Comparison of ENCODE assay signal across 13 cellular contexts in genomic region chr16:54932737-54933254, GRCh38. TPM values are rescaled to one million over a fixed set of nuclear protein-coding genes. Genes with fewer than 3 reads are reported as not detected.
DNase-seq lines count a peak whose midpoint lies in the region; ATAC-seq and TF ChIP-seq lines count a peak whose summit lies in the region.
"Had no signal": no experiment of that assay in that cellular context is flagged by ENCODE, and none has a peak within 500 bp of the region (broad histone marks: within the 10 kb centered on the region; RNA-seq: fewer than 3 reads in every experiment).

No MANE protein-coding gene starts in this region.

- H3K27ac ChIP-seq in BLaER1 (no peak overlapping the region), neural cell (ENCODE audit: low read length) (no peak overlapping the region)
- H3K27ac ChIP-seq: HL-60 had no signal

- no peaks in the 10 kb centered on the region for H3K79me2 ChIP-seq in neural cell (replicated peaks; ENCODE audit: insufficient read depth, low read length)

- H3K9me3 Mint-ChIP-seq in endothelial cell (ENCODE audit: unreplicated experiment) (no peaks in the 10 kb centered on the region), CD14-positive monocyte (peaks cover 6 to 65% (median 31%) of the 10 kb centered on the region in 7 donors)

- H3K27ac Mint-ChIP-seq in endothelial cell (ENCODE audit: unreplicated experiment) (no peak overlapping the region), CD14-positive monocyte (no peak overlapping the region)

- H3K4me2 ChIP-seq in BLaER1 (0 out of 2 replicates have a peak overlapping the region, but pooled peaks have one; percentile 15), neural cell (ENCODE audit: low read length) (no peak overlapping the region)

- peaks cover 33% of the 10 kb centered on the region for H3K27me3 Mint-ChIP-seq in endothelial cell (ENCODE audit: unreplicated experiment)
- H3K27me3 Mint-ChIP-seq in CD14-positive monocyte (ENCODE audit: low read depth in 3 of 3) = peaks cover 77 to 91% (median 86%) of the 10 kb centered on the region in 3 donors

- peaks cover 34% of the 10 kb centered on the region for H3K4me1 Mint-ChIP-seq in endothelial cell (ENCODE audit: unreplicated experiment)
- peaks cover 49% of the 10 kb centered on the region for H3K4me1 Mint-ChIP-seq in CD14-positive monocyte

- intact Hi-C loops in CD14-positive monocyte (cut with micrococcal nuclease) = loop anchor here in 1 of 2 donors (10.0 kb wide), 1 partner anchor 1228 kb away; the partner anchor contains the start of genes FTO and RPGRIP1L

- H3K4me3 Mint-ChIP-seq in endothelial cell (ENCODE audit: unreplicated experiment) = peak overlapping the region; percentile 82
- peak overlapping the region in 1 of 2 donors; percentile 86 for H3K4me3 Mint-ChIP-seq in CD14-positive monocyte

- H3K9ac ChIP-seq in BLaER1 = no peak overlapping the region
- H3K9ac ChIP-seq in neural cell (ENCODE audit: low read length) = no peak overlapping the region

- DNase-seq in HFF-Myc (ENCODE audit: extremely low read depth, low read depth) = no peak
- DNase-seq in endothelial cell (ENCODE audit: low spot score) = peak; percentile 41
- DNase-seq in RPMI8226 = no peak
- DNase-seq in COLO668 (lab: John Stamatoyannopoulos, UW; ENCODE audit: unreplicated experiment) = no peak
- no peak for DNase-seq in CD14-positive monocyte (ENCODE audit: low spot score)
- DNase-seq: activated CD4-positive, CD25-positive, alpha-beta regulatory T cell; NCI-H510A; stimulated activated CD4-positive, alpha-beta T cell treated with anti-CD3 and anti-CD28 coated beads, Interleukin-4, amount 100 ng/mL, for 24 hours had no signal

- H4K20me1 ChIP-seq in BLaER1 (peaks cover 67% of the 10 kb centered on the region), neural cell (ENCODE audit: insufficient read depth) (no peaks in the 10 kb centered on the region)

- TF ChIP-seq CTCF in HFF-Myc (IDR thresholded peaks at IDR 0.05; ENCODE audit: low read depth, low read length, missing control alignments) (peak; percentile 7), endothelial cell (IDR thresholded peaks at IDR 0.05; ENCODE audit: unreplicated experiment) (no peak), neural cell (IDR thresholded peaks at IDR 0.05; ENCODE audit: poor library complexity, severe bottlenecking) (no peak), CD14-positive monocyte (IDR thresholded peaks at IDR 0.05) (no peak)

- H3K9me3 ChIP-seq in BLaER1 (peaks cover 15% of the 10 kb centered on the region), neural cell (ENCODE audit: low read length) (no peaks in the 10 kb centered on the region)

- H3K4me1 ChIP-seq in BLaER1 = peaks cover 42% of the 10 kb centered on the region

- no peaks in the 10 kb centered on the region for H3K9me2 ChIP-seq in neural cell (ENCODE audit: insufficient read depth, low read length)

- H3K36me3 Mint-ChIP-seq in endothelial cell (ENCODE audit: low read depth, unreplicated experiment) (no peaks in the 10 kb centered on the region), CD14-positive monocyte (peaks cover 22 to 29% of the 10 kb centered on the region in 2 donors)

- no peak overlapping the region for H2AFZ ChIP-seq in neural cell (ENCODE audit: low read depth, low read length)

- H3K4me3 ChIP-seq in BLaER1 = peak overlapping the region; percentile 17; the same call in 1 of the 2 replicates
- peak overlapping the region; percentile 82 for H3K4me3 ChIP-seq in HFF-Myc (replicated peaks; ENCODE audit: low read depth, low read length)
- H3K4me3 ChIP-seq in neural cell (ENCODE audit: low read length) = no peak overlapping the region

- peaks cover 3% of the 10 kb centered on the region for H3F3A ChIP-seq in neural cell (ENCODE audit: insufficient read depth, low read length, poor library complexity, severe bottlenecking)

- no peak for TF ChIP-seq EP300 in neural cell (conservative IDR thresholded peaks at IDR 0.05; ENCODE audit: poor library complexity, severe bottlenecking)

- no peak for TF ChIP-seq RAD21 in neural cell (conservative IDR thresholded peaks at IDR 0.05)

- H3K27me3 ChIP-seq in BLaER1 = peaks cover 86% of the 10 kb centered on the region
- H3K27me3 ChIP-seq in neural cell (ENCODE audit: insufficient read depth, low read depth, low read length) = peaks cover 89% of the 10 kb centered on the region

- H3K36me3 ChIP-seq in BLaER1 (no peaks in the 10 kb centered on the region), neural cell (ENCODE audit: insufficient read depth, low read length) (no peaks in the 10 kb centered on the region)

- ATAC-seq in GM18873 (IDR thresholded peaks at IDR 0.05; ENCODE audit: low FRiP score, unreplicated experiment) = no peak
- ATAC-seq: left lobe of liver had no signal

TF ChIP-seq in neural cell, 6 proteins besides CTCF, POLR2A, EP300 and RAD21:
- TF ChIP-seq SMC3 (conservative IDR thresholded peaks at IDR 0.05; ENCODE audit: poor library complexity) (no peak), MXI1 (conservative IDR thresholded peaks at IDR 0.05; ENCODE audit: poor library complexity, severe bottlenecking) (no peak), EZH2 (IDR thresholded peaks at IDR 0.05; ENCODE audit: borderline replicate concordance, insufficient read depth, low read length, poor library complexity, severe bottlenecking) (peak; percentile 93), TAF1 (IDR thresholded peaks at IDR 0.05; ENCODE audit: low read depth) (no peak), POLR2AphosphoS5 (IDR thresholded peaks at IDR 0.05) (no peak)

RNA-seq across cellular contexts. Expression of gene IRX5, which starts 2.1 kb away (rescaled TPM):
- total RNA-seq in endothelial cell (ENCODE audit: unreplicated experiment) = 2.6 TPM
- polyA plus RNA-seq in neural cell (0.14 and 0.26 TPM in 2 replicates), CD14-positive monocyte (not detected)
- not detected in 2 replicates for polyA minus RNA-seq in neural cell
